In the genomic region with DNA sequence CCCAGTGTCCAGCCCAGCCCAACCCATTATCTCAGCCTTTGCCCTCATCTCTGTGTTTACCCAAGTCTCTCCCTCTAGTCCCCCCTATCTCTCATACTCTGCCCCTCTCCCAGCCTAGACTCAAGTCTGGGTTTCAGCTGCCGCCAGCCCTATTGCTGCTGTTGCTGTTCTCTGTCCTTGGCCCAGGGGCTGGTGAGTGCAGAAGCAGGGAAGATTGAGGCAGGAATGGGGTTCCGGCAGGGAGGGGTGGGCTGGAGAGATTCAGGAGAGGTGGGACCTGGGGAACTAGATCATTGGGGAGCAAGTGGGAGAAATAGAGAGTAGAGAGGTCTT, we compare ENCODE assay signal across 8 cellular contexts. TPM values are rescaled to one million over a fixed set of nuclear protein-coding genes. Genes with fewer than 3 reads are reported as not detected.
DNase-seq lines count a peak whose midpoint lies in the region; ATAC-seq, FAIRE-seq and TF ChIP-seq lines count a peak whose summit lies in the region.

No MANE protein-coding gene starts in this region.

- H3K9ac ChIP-seq in endothelial cell of umbilical vein (replicated peaks; ENCODE audit: extremely low read depth, insufficient read depth, low read length), result peak overlapping the region; percentile 64
- H3K9ac ChIP-seq in trophoblast cell (ENCODE audit: low read length), result no peak overlapping the region

- peak overlapping the region; percentile 46 for H4K91ac ChIP-seq in trophoblast cell (ENCODE audit: low read depth, low read length)

- no peak overlapping the region for H2BK5ac ChIP-seq in trophoblast cell (ENCODE audit: low read depth, low read length, poor library complexity)

- no peak for TF ChIP-seq CTCF in Caco-2 (IDR thresholded peaks at IDR 0.05; ENCODE audit: insufficient read depth in 1 of 2, low read depth in 1 of 2, low read length in 1 of 2, severe bottlenecking in 1 of 2, unreplicated experiment in 1 of 2)
- TF ChIP-seq CTCF in Panc1 (IDR thresholded peaks at IDR 0.05), result no peak
- no peak for TF ChIP-seq CTCF in endothelial cell of umbilical vein (IDR thresholded peaks at IDR 0.05; ENCODE audit: extremely low read depth in 1 of 2, insufficient read depth in 1 of 2, low read depth in 1 of 2, low read length in 2 of 2)

- H2AFZ ChIP-seq in endothelial cell of umbilical vein (ENCODE audit: low read depth, low read length), result peak overlapping the region; percentile 97
- H2AFZ ChIP-seq in trophoblast cell (ENCODE audit: insufficient read depth, low read length, poor library complexity), result peak overlapping the region; percentile 12

- DNase-seq in Caco-2 (no peak), Panc1 (ENCODE audit: low read depth, low spot score) (no peak), endothelial cell of umbilical vein (ENCODE audit: low read depth, low spot score) (no peak), trophoblast cell (no peak), medulla oblongata (ENCODE audit: extremely low spot score) (no peak), HPDE6-E6E7 (ENCODE audit: extremely low spot score) (no peak), NCI-H2029 (lab: John Stamatoyannopoulos, UW) (no peak)

- peaks cover 4% of the 10 kb centered on the region for H3K79me1 ChIP-seq in trophoblast cell (ENCODE audit: low read length)

- peak overlapping the region; percentile 88 for H3K27ac Mint-ChIP-seq in Caco-2 (ENCODE audit: unreplicated experiment)

- no peak overlapping the region for H2BK12ac ChIP-seq in trophoblast cell (ENCODE audit: low read length)

- BruUV-seq in Caco-2 (replicated peaks; lab: Mats Ljungman, UMichigan) (no TSS peak), Panc1 (replicated peaks; lab: Mats Ljungman, UMichigan) (no TSS peak), endothelial cell of umbilical vein (replicated peaks; lab: Mats Ljungman, UMichigan) (no TSS peak)

- no peaks in the 10 kb centered on the region for H3K9me1 ChIP-seq in endothelial cell of umbilical vein (replicated peaks; ENCODE audit: control insufficient read depth, extremely low read depth, insufficient read depth, low read length)

- H3K18ac ChIP-seq in trophoblast cell (ENCODE audit: low read length), result peak overlapping the region; percentile 69

- H3K4me2 ChIP-seq in endothelial cell of umbilical vein (ENCODE audit: insufficient read depth, low read length), result peak overlapping the region; percentile 32
- peak overlapping the region; percentile 79 for H3K4me2 ChIP-seq in trophoblast cell (ENCODE audit: low read length)

- H3K79me2 ChIP-seq in endothelial cell of umbilical vein (ENCODE audit: control insufficient read depth, insufficient read depth, low read length) (no peaks in the 10 kb centered on the region), trophoblast cell (ENCODE audit: control insufficient read depth, insufficient read depth, low read length, poor library complexity) (peaks cover 3% of the 10 kb centered on the region)

- H3K36me3 ChIP-seq in Caco-2 (ENCODE audit: control insufficient read depth, insufficient read depth, low read length) (no peaks in the 10 kb centered on the region), Panc1 (ENCODE audit: control insufficient read depth, insufficient read depth, low read length) (no peaks in the 10 kb centered on the region), endothelial cell of umbilical vein (ENCODE audit: control insufficient read depth in 2 of 2, extremely low read depth in 1 of 2, insufficient read depth in 2 of 2, low read length in 2 of 2) (no peaks in the 10 kb centered on the region), trophoblast cell (ENCODE audit: control insufficient read depth in 1 of 2, insufficient read depth in 2 of 2, low read length in 2 of 2) (no peaks in the 10 kb centered on the region)

- no peak overlapping the region for H3K23ac ChIP-seq in trophoblast cell (ENCODE audit: low read length)

- H3K14ac ChIP-seq in trophoblast cell (ENCODE audit: low read length), result peak overlapping the region; percentile 61

- H3K9me3 Mint-ChIP-seq in Caco-2 (ENCODE audit: unreplicated experiment), result no peaks in the 10 kb centered on the region

- in situ Hi-C loops in Panc1 (cut with HindIII; ENCODE audit: low pct_unique_long_range_greater_than_20kb, low sequenced_read_pairs), result no loop called here

- H4K20me1 ChIP-seq in endothelial cell of umbilical vein (replicated peaks; ENCODE audit: control insufficient read depth, extremely low read depth, insufficient read depth, low read length), result no peaks in the 10 kb centered on the region

- peak overlapping the region; percentile 82 for H4K8ac ChIP-seq in trophoblast cell (ENCODE audit: low read depth, low read length)

- H3K27me3 ChIP-seq in Caco-2 (replicated peaks; ENCODE audit: control insufficient read depth, insufficient read depth, low read length) (no peaks in the 10 kb centered on the region), Panc1 (ENCODE audit: control insufficient read depth, insufficient read depth, low read length) (no peaks in the 10 kb centered on the region), endothelial cell of umbilical vein (ENCODE audit: control insufficient read depth in 2 of 2, insufficient read depth in 2 of 2, low read length in 2 of 2) (no peaks in the 10 kb centered on the region), trophoblast cell (ENCODE audit: insufficient read depth, low read length) (no peaks in the 10 kb centered on the region)

- H3K36me3 Mint-ChIP-seq in Caco-2 (ENCODE audit: insufficient read depth, unreplicated experiment), result peaks cover 4% of the 10 kb centered on the region

- peak overlapping the region; percentile 43 for H3K4ac ChIP-seq in trophoblast cell (ENCODE audit: low read depth, low read length)

- H3K27me3 Mint-ChIP-seq in Caco-2 (ENCODE audit: insufficient read depth, unreplicated experiment), result no peaks in the 10 kb centered on the region

- intact Hi-C loops in Caco-2 (cut with micrococcal nuclease; ENCODE audit: unreplicated experiment) (loop anchor here (1.0 kb wide), 1 partner anchor 14 kb away; the partner anchor contains the start of gene HINT2), Panc1 (cut with micrococcal nuclease; ENCODE audit: unreplicated experiment) (no loop called here), endothelial cell of umbilical vein (cut with micrococcal nuclease) (loop anchor here (5.0 kb wide), 1 partner anchor 118 kb away; no protein-coding TSS in a partner anchor)

- peak overlapping the region; percentile 67 for H4K12ac ChIP-seq in trophoblast cell (ENCODE audit: low read depth, low read length)

- peaks cover 13% of the 10 kb centered on the region for H3K4me1 Mint-ChIP-seq in Caco-2 (ENCODE audit: low read depth, unreplicated experiment)

- H3K27ac ChIP-seq in Panc1 (ENCODE audit: low read length) (peak overlapping the region; percentile 18), endothelial cell of umbilical vein (ENCODE audit: insufficient read depth, low read depth, low read length) (no peak overlapping the region), trophoblast cell (ENCODE audit: low read depth, low read length) (no peak overlapping the region)

- peak overlapping the region; percentile 44 for H2AK5ac ChIP-seq in trophoblast cell (ENCODE audit: low read length)

- no CpG with 5 or more reads among the region's 2 CpGs for WGBS in trophoblast cell (ENCODE audit: extremely low coverage, insufficient coverage, insufficient read length)

- H3K4me3 Mint-ChIP-seq in Caco-2 (ENCODE audit: unreplicated experiment), result peak overlapping the region; percentile 88

- TF ChIP-seq POLR2A in endothelial cell of umbilical vein (IDR thresholded peaks at IDR 0.05; ENCODE audit: low read depth, low read length), result no peak

- H2BK120ac ChIP-seq in trophoblast cell (ENCODE audit: insufficient read depth, low read length, poor library complexity), result no peak overlapping the region

- H3K4me1 ChIP-seq in Caco-2, result peaks cover 4% of the 10 kb centered on the region; the same call in 1 of the 2 replicates
- peaks cover 4% of the 10 kb centered on the region; the same call in 1 of the 2 replicates for H3K4me1 ChIP-seq in Panc1 (ENCODE audit: control insufficient read depth, insufficient read depth, low read length)
- H3K4me1 ChIP-seq in endothelial cell of umbilical vein (ENCODE audit: control insufficient read depth, extremely low read depth, insufficient read depth, low read length), result peaks cover 9% of the 10 kb centered on the region
- peaks cover 22 to 27% of the 10 kb centered on the region in 2 experiments for H3K4me1 ChIP-seq in trophoblast cell (ENCODE audit: control insufficient read depth in 1 of 2, insufficient read depth in 2 of 2, low read length in 2 of 2)

- no peak for FAIRE-seq in endothelial cell of umbilical vein (lab: Jason Lieb, UNC)

- dilution Hi-C loops in endothelial cell of umbilical vein (cut with MboI; ENCODE audit: extremely low pct_ligation_motif_present, low sequenced_read_pairs), result no loop called here

- CTCF ChIA-PET in Caco-2 (lab: Charles Lee), result interaction anchor here (0.5 to 1.6 kb wide), 3 partner anchors 16 to 53 kb away, joined by 5 to 10 read pairs (median 8); partner anchors contain the start of gene HINT2
- CTCF ChIA-PET in Panc1 (lab: Charles Lee), result no interaction called here
- CTCF ChIA-PET in endothelial cell of umbilical vein (lab: Charles Lee), result interaction anchor here (1.0 to 7.6 kb wide), 4 partner anchors 12 to 52 kb away, joined by 5 to 277 read pairs (median 108); partner anchors contain the start of gene NPR2

- H3K9me3 ChIP-seq in Caco-2 (no peaks in the 10 kb centered on the region), Panc1 (ENCODE audit: control insufficient read depth, insufficient read depth, low read depth, low read length) (no peaks in the 10 kb centered on the region), endothelial cell of umbilical vein (replicated peaks; ENCODE audit: control insufficient read depth, insufficient read depth, low read length) (no peaks in the 10 kb centered on the region), trophoblast cell (ENCODE audit: insufficient read depth, low read depth, low read length) (no peaks in the 10 kb centered on the region)

- ATAC-seq in Panc1, result no peak
- ATAC-seq in HG02623 (IDR thresholded peaks at IDR 0.05; ENCODE audit: unreplicated experiment), result no peak

- peak overlapping the region; percentile 48 for H3K4me3 ChIP-seq in Caco-2 (ENCODE audit: low read depth, low read length)
- peak overlapping the region; percentile 72 to 85 for H3K4me3 ChIP-seq in Panc1 (ENCODE audit: low read depth in 2 of 2, low read length in 2 of 2)
- peak overlapping the region in 1 of 3 experiments; percentile 60 for H3K4me3 ChIP-seq in endothelial cell of umbilical vein (replicated peaks in 1 of 3; ENCODE audit: insufficient read depth in 1 of 3, low read depth in 1 of 3, low read length in 3 of 3)
- H3K4me3 ChIP-seq in trophoblast cell (ENCODE audit: low read depth, low read length), result peak overlapping the region; percentile 81

- POLR2A ChIA-PET in Caco-2 (lab: Charles Lee) (no interaction called here), Panc1 (lab: Charles Lee) (no interaction called here), endothelial cell of umbilical vein (lab: Charles Lee) (no interaction called here)

RNA-seq across cellular contexts. Expression of gene TMEM8B, which starts 0.7 kb away (rescaled TPM):
- total RNA-seq in Caco-2 (2022), result 4.8 and 4.9 TPM in 2 replicates
- 7.9 TPM for total RNA-seq in Panc1 (2021; ENCODE audit: unreplicated experiment)
- 13.5 TPM for polyA plus RNA-seq in Panc1 (2012; ENCODE audit: insufficient read length)
- total RNA-seq in endothelial cell of umbilical vein, result 2.5 and 2.9 TPM in 2 replicates
- 3.6 and 3.8 TPM in 2 replicates for polyA plus RNA-seq in endothelial cell of umbilical vein
- polyA plus RNA-seq in endothelial cell of umbilical vein (2011; cell fraction: cytosol; rRNA removed), result 2.0 and 2.5 TPM in 2 replicates
- polyA plus RNA-seq in endothelial cell of umbilical vein (2011; cell fraction: nucleus; rRNA removed), result 4.0 and 7.9 TPM in 2 replicates
- polyA plus RNA-seq in endothelial cell of umbilical vein (2012), result 3.5 and 6.7 TPM in 2 replicates
- polyA minus RNA-seq in endothelial cell of umbilical vein, result 1.9 and 2.5 TPM in 2 replicates
- polyA minus RNA-seq in endothelial cell of umbilical vein (2011; cell fraction: cytosol; rRNA and poly(A)+ RNA removed), result 2.5 TPM
- polyA minus RNA-seq in endothelial cell of umbilical vein (2011; cell fraction: nucleus; rRNA and poly(A)+ RNA removed), result 1.3 and 1.8 TPM in 2 replicates
- 8.6 and 8.7 TPM in 2 replicates for polyA plus RNA-seq in trophoblast cell (2013)

RNA-seq across cellular contexts. Expression of gene FAM221B, which starts 1.2 kb away (rescaled TPM):
- not detected in 2 replicates for total RNA-seq in Caco-2 (2022)
- total RNA-seq in Panc1 (2021; ENCODE audit: unreplicated experiment), result not detected
- not detected for polyA plus RNA-seq in Panc1 (2012; ENCODE audit: insufficient read length)
- not detected in 2 replicates for total RNA-seq in endothelial cell of umbilical vein
- not detected in 2 replicates for polyA plus RNA-seq in endothelial cell of umbilical vein
- polyA plus RNA-seq in endothelial cell of umbilical vein (2011; cell fraction: cytosol; rRNA removed), result not detected in 2 replicates
- not detected in 2 replicates for polyA plus RNA-seq in endothelial cell of umbilical vein (2011; cell fraction: nucleus; rRNA removed)
- polyA plus RNA-seq in endothelial cell of umbilical vein (2012), result not detected in 2 replicates
- not detected in 2 replicates for polyA minus RNA-seq in endothelial cell of umbilical vein
- not detected for polyA minus RNA-seq in endothelial cell of umbilical vein (2011; cell fraction: cytosol; rRNA and poly(A)+ RNA removed)
- polyA minus RNA-seq in endothelial cell of umbilical vein (2011; cell fraction: nucleus; rRNA and poly(A)+ RNA removed), result not detected in 2 replicates
- polyA plus RNA-seq in trophoblast cell (2013), result not detected in 2 replicates

RNA-seq across cellular contexts. Expression of gene HINT2, which starts 14.9 kb away (rescaled TPM):
- total RNA-seq in Caco-2 (2022) (88.0 and 110 TPM in 2 replicates), Panc1 (2021; ENCODE audit: unreplicated experiment) (75.6 TPM), endothelial cell of umbilical vein (27.2 and 37.4 TPM in 2 replicates)
- polyA plus RNA-seq in Panc1 (2012; ENCODE audit: insufficient read length), result 103 TPM
- polyA plus RNA-seq in endothelial cell of umbilical vein, result 41.6 and 42.1 TPM in 2 replicates
- polyA plus RNA-seq in endothelial cell of umbilical vein (2011; cell fraction: cytosol; rRNA removed), result 33.6 and 34.1 TPM in 2 replicates
- 14.6 and 19.0 TPM in 2 replicates for polyA plus RNA-seq in endothelial cell of umbilical vein (2011; cell fraction: nucleus; rRNA removed)
- 28.0 and 31.9 TPM in 2 replicates for polyA plus RNA-seq in endothelial cell of umbilical vein (2012)
- 9.0 and 9.8 TPM in 2 replicates for polyA minus RNA-seq in endothelial cell of umbilical vein
- polyA minus RNA-seq in endothelial cell of umbilical vein (2011; cell fraction: cytosol; rRNA and poly(A)+ RNA removed), result 6.8 TPM
- polyA minus RNA-seq in endothelial cell of umbilical vein (2011; cell fraction: nucleus; rRNA and poly(A)+ RNA removed), result 1.9 and 4.5 TPM in 2 replicates
- polyA plus RNA-seq in trophoblast cell (2013), result 25.1 and 29.8 TPM in 2 replicates

RNA-seq across cellular contexts. Expression of gene SPAG8, which starts 17.7 kb away (rescaled TPM):
- total RNA-seq in Caco-2 (2022) (0.19 and 0.29 TPM in 2 replicates), Panc1 (2021; ENCODE audit: unreplicated experiment) (0.90 TPM), endothelial cell of umbilical vein (0.69 TPM in 1 of 2 replicates, not detected in the other)
- 0.62 TPM for polyA plus RNA-seq in Panc1 (2012; ENCODE audit: insufficient read length)
- 0.21 TPM in 2 replicates for polyA plus RNA-seq in endothelial cell of umbilical vein
- 0.13 and 0.14 TPM in 2 replicates for polyA plus RNA-seq in endothelial cell of umbilical vein (2011; cell fraction: cytosol; rRNA removed)
- polyA plus RNA-seq in endothelial cell of umbilical vein (2011; cell fraction: nucleus; rRNA removed), result 0.84 and 0.94 TPM in 2 replicates
- 0.12 and 0.62 TPM in 2 replicates for polyA plus RNA-seq in endothelial cell of umbilical vein (2012)
- polyA minus RNA-seq in endothelial cell of umbilical vein, result not detected in 2 replicates
- not detected for polyA minus RNA-seq in endothelial cell of umbilical vein (2011; cell fraction: cytosol; rRNA and poly(A)+ RNA removed)
- 0.29 TPM in 1 of 2 replicates, not detected in the other for polyA minus RNA-seq in endothelial cell of umbilical vein (2011; cell fraction: nucleus; rRNA and poly(A)+ RNA removed)
- polyA plus RNA-seq in trophoblast cell (2013), result 0.16 and 0.18 TPM in 2 replicates

RNA-seq across cellular contexts. Expression of gene NPR2, which starts 38.3 kb away (rescaled TPM):
- total RNA-seq in Caco-2 (2022) (40.5 and 44.1 TPM in 2 replicates), Panc1 (2021; ENCODE audit: unreplicated experiment) (12.2 TPM), endothelial cell of umbilical vein (25.6 and 28.7 TPM in 2 replicates)
- polyA plus RNA-seq in Panc1 (2012; ENCODE audit: insufficient read length), result 11.9 TPM
- 14.4 and 16.4 TPM in 2 replicates for polyA plus RNA-seq in endothelial cell of umbilical vein
- 24.6 and 25.9 TPM in 2 replicates for polyA plus RNA-seq in endothelial cell of umbilical vein (2011; cell fraction: cytosol; rRNA removed)
- polyA plus RNA-seq in endothelial cell of umbilical vein (2011; cell fraction: nucleus; rRNA removed), result 113 and 131 TPM in 2 replicates
- polyA plus RNA-seq in endothelial cell of umbilical vein (2012), result 32.5 and 38.4 TPM in 2 replicates
- 8.4 and 14.5 TPM in 2 replicates for polyA minus RNA-seq in endothelial cell of umbilical vein
- polyA minus RNA-seq in endothelial cell of umbilical vein (2011; cell fraction: cytosol; rRNA and poly(A)+ RNA removed), result 0.51 TPM
- polyA minus RNA-seq in endothelial cell of umbilical vein (2011; cell fraction: nucleus; rRNA and poly(A)+ RNA removed), result 5.2 and 9.5 TPM in 2 replicates
- polyA plus RNA-seq in trophoblast cell (2013), result 10.1 and 10.4 TPM in 2 replicates
